2 cellular contexts compared by ENCODE assay signal in genomic region chr1:38973145-38973544, GRCh38. TPM values are rescaled to one million over a fixed set of nuclear protein-coding genes. Genes with fewer than 3 reads are reported as not detected.
"Had no signal": no experiment of that assay in that cellular context is flagged by ENCODE, and none has a peak within 500 bp of the region (broad histone marks: within the 10 kb centered on the region; RNA-seq: fewer than 3 reads in every experiment).

No MANE protein-coding gene starts in this region.

RNA-seq across cellular contexts. Expression of gene RHBDL2, which starts 31.5 kb away (rescaled TPM):
- total RNA-seq: Right ventricle myocardium superior; T-helper 1 cell treated with Interleukin-12 subunit alpha and Interleukin-12 subunit beta and Interleukin-4 antibody, amounts not matched to agents 30 ng/mL and 1 ng/mL, for 36 hours had no signal
